In genomic region chr7:142457146-142457703, GRCh38 we compare ENCODE assay signal across 26 cellular contexts.
A peak's percentile ranks its signal among the peaks of the same experiment; 100 is the strongest.
DNase-seq lines count a peak whose midpoint lies in the region; ATAC-seq and TF ChIP-seq lines count a peak whose summit lies in the region.
"Had no signal": no experiment of that assay in that cellular context is flagged by ENCODE, and none has a peak within 500 bp of the region (broad histone marks: within the 10 kb centered on the region; RNA-seq: fewer than 3 reads in every experiment).

No MANE protein-coding gene starts in this region.

- peaks cover 0 to 2% of the 10 kb centered on the region in 2 donors for H3K27me3 Mint-ChIP-seq in CD4-positive, alpha-beta memory T cell
- H3K27me3 Mint-ChIP-seq in activated T-helper 17 cell treated with anti-CD3 and anti-CD28 coated beads, Interleukin-2, amount 50 U/mL, for 72 hours, result no peaks in the 10 kb centered on the region
- no peaks in the 10 kb centered on the region for H3K27me3 Mint-ChIP-seq in osteocyte (ENCODE audit: unreplicated experiment)

- no peaks in the 10 kb centered on the region for H3K36me3 ChIP-seq in CD4-positive, alpha-beta memory T cell (ENCODE audit: insufficient read depth, low read length)
- H3K36me3 ChIP-seq: upper lobe of left lung had no signal

- CTCF ChIA-PET in CD4-positive, alpha-beta memory T cell (lab: Charles Lee; ENCODE audit: partially characterized antibody), result interaction anchor here (1.0 to 18.8 kb wide), 4 partner anchors 15 to 78 kb away, joined by 7 to 775 read pairs (median 76); no protein-coding TSS in a partner anchor

- H3K36me3 Mint-ChIP-seq in CD4-positive, alpha-beta memory T cell, result no peaks in the 10 kb centered on the region
- H3K36me3 Mint-ChIP-seq in activated T-helper 17 cell treated with anti-CD3 and anti-CD28 coated beads, Interleukin-2, amount 50 U/mL, for 72 hours (ENCODE audit: low read depth), result peaks cover 6% of the 10 kb centered on the region
- no peaks in the 10 kb centered on the region for H3K36me3 Mint-ChIP-seq in osteocyte (ENCODE audit: unreplicated experiment)

- no peak for ATAC-seq in activated T-helper 17 cell treated with anti-CD3 and anti-CD28 coated beads, Interleukin-2, amount 50 U/mL, for 72 hours (replicated peaks)
- no peak for ATAC-seq in HG03378 (IDR thresholded peaks at IDR 0.05; ENCODE audit: unreplicated experiment)
- ATAC-seq: activated CD4-positive, CD25-positive, alpha-beta regulatory T cell treated with anti-CD3 and anti-CD28 coated beads, Interleukin-2, amount 50 U/mL, for 24 hours; left colon; sciatic nerve had no signal

- no peak for TF ChIP-seq CTCF in osteocyte (IDR thresholded peaks at IDR 0.05)

- peak overlapping the region in 2 of 8 donors; percentile 15 to 35 for H3K4me3 Mint-ChIP-seq in CD4-positive, alpha-beta memory T cell
- peak overlapping the region; percentile 2 for H3K4me3 Mint-ChIP-seq in activated T-helper 17 cell treated with anti-CD3 and anti-CD28 coated beads, Interleukin-2, amount 50 U/mL, for 72 hours
- no peak overlapping the region for H3K4me3 Mint-ChIP-seq in osteocyte (ENCODE audit: unreplicated experiment)

- no peaks in the 10 kb centered on the region for H3K9me3 ChIP-seq in CD4-positive, alpha-beta memory T cell (ENCODE audit: control insufficient read depth in 1 of 2, low read length in 2 of 2)
- H3K9me3 ChIP-seq: upper lobe of left lung had no signal

- no peaks in the 10 kb centered on the region for H3K9me3 Mint-ChIP-seq in CD4-positive, alpha-beta memory T cell
- H3K9me3 Mint-ChIP-seq in activated T-helper 17 cell treated with anti-CD3 and anti-CD28 coated beads, Interleukin-2, amount 50 U/mL, for 72 hours, result no peaks in the 10 kb centered on the region
- H3K9me3 Mint-ChIP-seq in osteocyte (ENCODE audit: unreplicated experiment), result no peaks in the 10 kb centered on the region

- no peak overlapping the region for H3K4me3 ChIP-seq in CD4-positive, alpha-beta memory T cell (ENCODE audit: low read length in 2 of 2)
- H3K4me3 ChIP-seq: coronary artery, upper lobe of left lung had no signal

- no peak overlapping the region for H3K27ac ChIP-seq in CD4-positive, alpha-beta memory T cell (ENCODE audit: low read depth, low read length)
- H3K27ac ChIP-seq: coronary artery, epithelial cell of prostate, upper lobe of left lung had no signal

- peaks cover 24 to 55% (median 41%) of the 10 kb centered on the region in 4 donors for H3K4me1 Mint-ChIP-seq in CD4-positive, alpha-beta memory T cell
- peaks cover 14% of the 10 kb centered on the region for H3K4me1 Mint-ChIP-seq in activated T-helper 17 cell treated with anti-CD3 and anti-CD28 coated beads, Interleukin-2, amount 50 U/mL, for 72 hours
- peaks cover 28% of the 10 kb centered on the region for H3K4me1 Mint-ChIP-seq in osteocyte (ENCODE audit: unreplicated experiment)

- intact Hi-C loops in CD4-positive, alpha-beta memory T cell (cut with micrococcal nuclease), result no loop called here

- POLR2A ChIA-PET in CD4-positive, alpha-beta memory T cell (lab: Charles Lee; ENCODE audit: partially characterized antibody), result interaction anchor here (0.9 to 1.4 kb wide), 6 partner anchors 19 to 353 kb away, joined by 3 to 6 read pairs (median 3); no protein-coding TSS in a partner anchor

- H3K27me3 ChIP-seq in CD4-positive, alpha-beta memory T cell (ENCODE audit: insufficient read depth, low read length), result no peaks in the 10 kb centered on the region
- H3K27me3 ChIP-seq: upper lobe of left lung had no signal

- no peak for DNase-seq in CD4-positive, alpha-beta memory T cell
- peak; percentile 30 for DNase-seq in EH (ENCODE audit: low read depth)
- peak; percentile 25 for DNase-seq in osteocyte (ENCODE audit: extremely low spot score, unreplicated experiment)
- no peak for DNase-seq in nucleus accumbens (lab: John Stamatoyannopoulos, UW)
- DNase-seq in NCI-H226, result no peak
- DNase-seq: activated effector memory CD4-positive, alpha-beta T cell treated with Interleukin-2 at 50 U/mL for 16 hours; C1 segment of cervical spinal cord; caudate nucleus; effector memory CD4-positive, alpha-beta T cell; EL; Karpas-422; left colon; NCI-H1417; NCI-H2029 treated with DMSO at 0.1 percent for 48 hours; NCI-H526; OCI-M1; stimulated activated CD4-positive, alpha-beta T cell treated with anti-CD3 and anti-CD28 coated beads, Interleukin-12 subunit alpha, Interleukin-12 subunit beta, amount 100 ng/mL, for 4 hours; stimulated activated CD4-positive, alpha-beta T cell treated with anti-CD3 and anti-CD28 coated beads, Interleukin-4, amount 100 ng/mL, for 1 hour; T-helper 2 cell; upper lobe of left lung had no signal

- H3K27ac Mint-ChIP-seq in CD4-positive, alpha-beta memory T cell, result peak overlapping the region in 5 of 7 donors; percentile 5 to 78 (median 36)
- no peak overlapping the region for H3K27ac Mint-ChIP-seq in activated T-helper 17 cell treated with anti-CD3 and anti-CD28 coated beads, Interleukin-2, amount 50 U/mL, for 72 hours
- H3K27ac Mint-ChIP-seq in osteocyte (ENCODE audit: unreplicated experiment), result no peak overlapping the region

- H3K4me1 ChIP-seq in CD4-positive, alpha-beta memory T cell (ENCODE audit: insufficient read depth, low read length), result peaks cover 25% of the 10 kb centered on the region

Comparison
In these comparisons a context has a peak if more than half of its experiments do, and no peak if none do; other contexts are left out.
1. DNase-seq: peak in EH (single experiment) and osteocyte (single experiment); none in CD4-positive, alpha-beta memory T cell (0 of 5), nucleus accumbens (0 of 56) and NCI-H226 (single experiment).
2. H3K27ac Mint-ChIP-seq: peak in CD4-positive, alpha-beta memory T cell (5 of 7); none in activated T-helper 17 cell treated with anti-CD3 and anti-CD28 coated beads, Interleukin-2, amount 50 U/mL, for 72 hours (single experiment) and osteocyte (single experiment).